Comparison of ENCODE assay signal across 9 cellular contexts in the genomic region with DNA sequence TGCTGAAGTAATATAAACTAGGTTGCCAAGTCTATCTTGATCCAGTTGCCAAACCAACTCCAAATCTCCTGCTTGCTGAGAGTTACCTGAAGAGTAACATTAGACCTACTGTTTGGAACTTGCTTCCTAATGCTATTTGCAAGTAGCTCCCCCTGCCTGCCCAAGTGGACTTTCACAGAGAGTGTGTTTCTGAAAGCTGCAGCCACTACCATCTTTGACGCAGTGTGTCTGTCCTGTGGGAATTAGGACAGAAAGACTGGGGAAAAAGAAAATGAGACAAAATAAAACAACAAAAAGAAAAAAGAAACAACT.
DNase-seq lines count a peak whose midpoint lies in the region; ATAC-seq and TF ChIP-seq lines count a peak whose summit lies in the region.
"Had no signal": no experiment of that assay in that cellular context is flagged by ENCODE, and none has a peak within 500 bp of the region (broad histone marks: within the 10 kb centered on the region; RNA-seq: fewer than 3 reads in every experiment).

No MANE protein-coding gene starts in this region.

- H3K27me3 Mint-ChIP-seq in activated CD8-positive, alpha-beta memory T cell treated with anti-CD3 and anti-CD28 coated beads, Interleukin-2, amount 10 ng/mL, durations not matched to agents 7 days and 5 days = peaks cover 2% of the 10 kb centered on the region

- DNase-seq in SIG-M5 treated with dmso at 0.1 percent for 504 hours (lab: John Stamatoyannopoulos, UW; ENCODE audit: unreplicated experiment) (peak; percentile 0), SIG-M5 (lab: John Stamatoyannopoulos, UW) (no peak), PC-3 (peak; percentile 63), fibroblast of villous mesenchyme (ENCODE audit: low read depth) (peak; percentile 22), retinal pigment epithelial cell (ENCODE audit: low read depth) (no peak), HPDE6-E6E7 (ENCODE audit: extremely low spot score) (no peak), KG1 (lab: John Stamatoyannopoulos, UW) (no peak)
- DNase-seq in activated CD8-positive, alpha-beta memory T cell treated with anti-CD3 and anti-CD28 coated beads, Interleukin-2, amount 10 ng/mL, durations not matched to agents 7 days and 5 days = no peak

- no peaks in the 10 kb centered on the region for H3K36me3 ChIP-seq in PC-3 (ENCODE audit: low read depth, low read length)
- H3K36me3 ChIP-seq: BLaER1 had no signal

- ATAC-seq in PC-3 = peak; percentile 84
- ATAC-seq in activated CD8-positive, alpha-beta memory T cell treated with anti-CD3 and anti-CD28 coated beads, Interleukin-2, amount 10 ng/mL, durations not matched to agents 7 days and 5 days = no peak

- CTCF ChIA-PET in PC-3 (lab: Charles Lee) = interaction anchor here (1.1 kb wide), 1 partner anchor 118 kb away, joined by 4 read pairs; no protein-coding TSS in a partner anchor
- CTCF ChIA-PET in activated CD8-positive, alpha-beta memory T cell treated with anti-CD3 and anti-CD28 coated beads, Interleukin-2, amount 10 ng/mL, durations not matched to agents 7 days and 5 days (lab: Charles Lee) = no interaction called here

- peaks cover 3% of the 10 kb centered on the region for H3F3A ChIP-seq in PC-3 (ENCODE audit: low read length, unreplicated experiment)

- POLR2A ChIA-PET in PC-3 (lab: Charles Lee; ENCODE audit: unreplicated experiment) = no interaction called here

- no peaks in the 10 kb centered on the region for H3K9me2 ChIP-seq in PC-3 (replicated peaks; ENCODE audit: low read length)

- H3K9ac ChIP-seq in PC-3 (ENCODE audit: low read length) = peak overlapping the region; percentile 22; the same call in 1 of the 2 replicates
- H3K9ac ChIP-seq: BLaER1 had no signal

- peaks cover 58% of the 10 kb centered on the region for H3K4me1 ChIP-seq in PC-3 (ENCODE audit: insufficient read depth, low read length)
- H3K4me1 ChIP-seq: BLaER1 had no signal

- no peaks in the 10 kb centered on the region for H3K36me3 Mint-ChIP-seq in activated CD8-positive, alpha-beta memory T cell treated with anti-CD3 and anti-CD28 coated beads, Interleukin-2, amount 10 ng/mL, durations not matched to agents 7 days and 5 days

- no peak overlapping the region for H3K27ac Mint-ChIP-seq in activated CD8-positive, alpha-beta memory T cell treated with anti-CD3 and anti-CD28 coated beads, Interleukin-2, amount 10 ng/mL, durations not matched to agents 7 days and 5 days

- peak overlapping the region; percentile 82 for H3K27ac ChIP-seq in PC-3 (ENCODE audit: low read length)
- H3K27ac ChIP-seq: BLaER1 had no signal

- H2AFZ ChIP-seq in PC-3 (ENCODE audit: low read length) = no peak overlapping the region

- 0 out of 2 replicates have a peak overlapping the region, but pooled peaks have one; percentile 22 for H3K4me2 ChIP-seq in PC-3 (ENCODE audit: low read length)
- H3K4me2 ChIP-seq: BLaER1 had no signal

- no peaks in the 10 kb centered on the region for H3K27me3 ChIP-seq in PC-3 (ENCODE audit: low read length)
- H3K27me3 ChIP-seq: BLaER1 had no signal

- intact Hi-C loops in PC-3 (cut with micrococcal nuclease) = loop anchor here (1.0 to 10.0 kb wide), 5 partner anchors 80 to 1039 kb away; no protein-coding TSS in a partner anchor

- H3K4me3 ChIP-seq in PC-3 (ENCODE audit: low read length) (no peak overlapping the region), fibroblast of villous mesenchyme (ENCODE audit: low read depth, low read length) (no peak overlapping the region), retinal pigment epithelial cell (ENCODE audit: low read length) (no peak overlapping the region)
- H3K4me3 ChIP-seq: BLaER1 had no signal

- BruUV-seq in PC-3 (replicated peaks; lab: Mats Ljungman, UMichigan) = no TSS peak

- no peaks in the 10 kb centered on the region for H3K4me1 Mint-ChIP-seq in activated CD8-positive, alpha-beta memory T cell treated with anti-CD3 and anti-CD28 coated beads, Interleukin-2, amount 10 ng/mL, durations not matched to agents 7 days and 5 days

- no peaks in the 10 kb centered on the region for H4K20me1 ChIP-seq in PC-3 (ENCODE audit: low read length)
- H4K20me1 ChIP-seq: BLaER1 had no signal

- no peaks in the 10 kb centered on the region for H3K9me3 Mint-ChIP-seq in activated CD8-positive, alpha-beta memory T cell treated with anti-CD3 and anti-CD28 coated beads, Interleukin-2, amount 10 ng/mL, durations not matched to agents 7 days and 5 days (ENCODE audit: low read depth)

- TF ChIP-seq CTCF in PC-3 (conservative IDR thresholded peaks at IDR 0.05; ENCODE audit: low read depth, low read length) (peak; percentile 69), fibroblast of villous mesenchyme (IDR thresholded peaks at IDR 0.05; ENCODE audit: insufficient read depth, low read depth, low read length) (peak; percentile 52), retinal pigment epithelial cell (conservative IDR thresholded peaks at IDR 0.05; ENCODE audit: low read depth, low read length) (peak; percentile 71)

- no peak overlapping the region for H3K4me3 Mint-ChIP-seq in activated CD8-positive, alpha-beta memory T cell treated with anti-CD3 and anti-CD28 coated beads, Interleukin-2, amount 10 ng/mL, durations not matched to agents 7 days and 5 days

- H3K9me3 ChIP-seq in PC-3 (ENCODE audit: low read length) = no peaks in the 10 kb centered on the region
- H3K9me3 ChIP-seq: BLaER1 had no signal

- no peaks in the 10 kb centered on the region for H3K79me2 ChIP-seq in PC-3 (ENCODE audit: low read length)

Comparison
In these comparisons a context has a peak if more than half of its experiments do, and no peak if none do; other contexts are left out.
1. DNase-seq: peak in SIG-M5 treated with dmso at 0.1 percent for 504 hours (single experiment), PC-3 (single experiment) and fibroblast of villous mesenchyme (single experiment); none in SIG-M5 (single experiment), retinal pigment epithelial cell (single experiment), HPDE6-E6E7 (single experiment), KG1 (single experiment) and activated CD8-positive, alpha-beta memory T cell treated with anti-CD3 and anti-CD28 coated beads, Interleukin-2, amount 10 ng/mL, durations not matched to agents 7 days and 5 days (single experiment).
2. Peak in every context shown above with its lines, with median percentiles within 50 percentile points of each other: CTCF ChIP-seq.